ENCODE assay signal across 18 cellular contexts in the genomic region with DNA sequence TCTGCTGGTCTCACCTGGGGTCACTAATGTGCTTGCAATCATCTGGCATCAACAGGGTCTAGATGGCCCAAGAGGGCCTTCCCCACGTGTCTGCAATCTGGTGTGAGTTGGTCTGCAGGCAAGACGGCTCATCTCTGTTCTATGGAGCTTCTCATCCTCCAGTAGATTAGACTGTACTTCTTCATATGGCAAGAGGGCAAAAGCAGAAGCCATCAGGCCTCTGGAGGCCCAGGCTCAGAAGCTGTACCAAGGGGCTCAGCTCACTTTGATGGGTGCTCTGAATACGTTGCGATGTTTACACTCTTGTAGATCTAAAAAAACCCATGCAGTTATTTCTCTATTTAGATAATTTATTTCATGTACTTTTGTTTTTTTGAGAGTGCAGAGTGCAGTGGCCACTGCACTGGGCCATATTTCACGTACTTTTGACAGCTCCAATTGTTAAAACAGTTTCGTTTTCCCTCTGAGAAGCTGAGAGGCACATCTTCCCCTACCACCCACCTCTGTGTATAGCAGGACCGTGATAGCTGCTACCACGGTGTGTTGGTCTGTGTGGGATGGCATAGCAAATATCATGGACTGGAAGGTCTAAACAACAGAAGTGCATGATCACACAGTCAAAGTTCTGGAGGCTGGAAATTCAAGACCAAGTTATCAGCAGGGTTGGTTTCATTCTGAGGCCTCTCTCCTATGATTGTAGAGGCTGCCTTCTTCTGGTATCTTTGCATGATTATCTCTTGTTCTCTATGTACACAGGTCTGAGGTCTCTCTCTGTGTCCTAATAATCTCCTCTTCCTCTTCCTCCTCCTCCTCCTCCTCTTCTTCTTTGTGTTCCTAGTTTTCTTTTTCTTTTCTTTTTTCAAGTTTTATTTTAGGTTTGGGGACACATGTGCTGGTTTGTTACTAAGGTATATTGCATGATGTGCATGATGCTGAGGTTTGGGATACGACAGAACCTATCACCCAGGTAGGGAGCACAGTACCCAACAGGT. TPM values are rescaled to one million over a fixed set of nuclear protein-coding genes. Genes with fewer than 3 reads are reported as not detected.
A peak's percentile ranks its signal among the peaks of the same experiment; 100 is the strongest.
DNase-seq lines count a peak whose midpoint lies in the region; TF ChIP-seq lines count a peak whose summit lies in the region.
"Had no signal": no experiment of that assay in that cellular context is flagged by ENCODE, and none has a peak within 500 bp of the region (broad histone marks: within the 10 kb centered on the region; RNA-seq: fewer than 3 reads in every experiment).

No MANE protein-coding gene starts in this region.

- H4K91ac ChIP-seq in trophoblast cell (ENCODE audit: low read depth, low read length), result no peak overlapping the region

- peak overlapping the region; percentile 36; the same call in 1 of the 2 replicates for H3K27ac ChIP-seq in BLaER1
- H3K27ac ChIP-seq in CD4-positive, alpha-beta memory T cell (ENCODE audit: low read depth, low read length), result no peak overlapping the region
- no peak overlapping the region for H3K27ac ChIP-seq in OCI-LY7 (ENCODE audit: low read depth, low read length, poor library complexity, severe bottlenecking)
- H3K27ac ChIP-seq in trophoblast cell (ENCODE audit: low read depth, low read length), result no peak overlapping the region
- H3K27ac ChIP-seq: C4-2B, esophagus squamous epithelium, heart right ventricle, ovary, stomach had no signal

- H4K20me1 ChIP-seq in BLaER1 (no peaks in the 10 kb centered on the region), OCI-LY7 (ENCODE audit: insufficient read depth, low read length) (no peaks in the 10 kb centered on the region)

- no peaks in the 10 kb centered on the region for H3K79me1 ChIP-seq in trophoblast cell (ENCODE audit: low read length)

- H3K4me1 ChIP-seq in BLaER1 (peaks cover 90% of the 10 kb centered on the region), OCI-LY7 (ENCODE audit: insufficient read depth, low read length, poor library complexity, severe bottlenecking) (peaks cover 22% of the 10 kb centered on the region), trophoblast cell (ENCODE audit: control insufficient read depth in 1 of 2, insufficient read depth in 2 of 2, low read length in 2 of 2) (no peaks in the 10 kb centered on the region)
- H3K4me1 ChIP-seq in CD4-positive, alpha-beta memory T cell (ENCODE audit: insufficient read depth, low read length), result peaks cover 20% of the 10 kb centered on the region

- no peak overlapping the region for H4K8ac ChIP-seq in trophoblast cell (ENCODE audit: low read depth, low read length)

- no peak overlapping the region for H3K14ac ChIP-seq in trophoblast cell (ENCODE audit: low read length)

- no peak overlapping the region for H2BK120ac ChIP-seq in trophoblast cell (ENCODE audit: insufficient read depth, low read length, poor library complexity)

- no peak for DNase-seq in CD4-positive, alpha-beta memory T cell
- DNase-seq in OCI-LY7 (ENCODE audit: low spot score) (peak; percentile 17), immature natural killer cell (peak in 2 of 3 donors; percentile 11 to 19), superior temporal gyrus (ENCODE audit: extremely low spot score) (no peak), trophoblast cell (no peak), KBM-7 (no peak)
- DNase-seq: activated CD4-positive, alpha-beta T cell treated with anti-CD3 and anti-CD28 coated beads, Interleukin-2, amount 50 U/mL, for 1 hour; EL; esophagus squamous epithelium; heart right ventricle; kidney glomerular epithelial cell; NCI-H526 treated with DMSO at 0.1 percent for 48 hours; ovary; small intestine; stomach had no signal

- in situ Hi-C loops in KBM-7 (cut with MboI; ENCODE audit: low pct_unique_long_range_greater_than_20kb, low sequenced_read_pairs), result loop anchor here (10.0 kb wide), 2 partner anchors 110 to 220 kb away; no protein-coding TSS in a partner anchor

- no peak overlapping the region for H3K4me3 ChIP-seq in BLaER1
- H3K4me3 ChIP-seq in CD4-positive, alpha-beta memory T cell (ENCODE audit: low read length in 2 of 2), result no peak overlapping the region
- no peak overlapping the region for H3K4me3 ChIP-seq in OCI-LY7 (ENCODE audit: low read depth, low read length, poor library complexity, severe bottlenecking)
- H3K4me3 ChIP-seq in trophoblast cell (ENCODE audit: low read depth, low read length), result no peak overlapping the region
- H3K4me3 ChIP-seq: esophagus squamous epithelium, heart right ventricle, ovary, stomach had no signal

- POLR2A ChIA-PET in CD4-positive, alpha-beta memory T cell (lab: Charles Lee; ENCODE audit: partially characterized antibody), result interaction anchor here (1.1 kb wide), 1 partner anchor 17 kb away, joined by 3 read pairs; the partner anchor contains the start of gene CITED4
- POLR2A ChIA-PET in OCI-LY7 (lab: Charles Lee), result interaction anchor here (0.8 kb wide), 1 partner anchor 20 kb away, joined by 3 read pairs; no protein-coding TSS in a partner anchor

- intact Hi-C loops in CD4-positive, alpha-beta memory T cell (cut with micrococcal nuclease), result no loop called here
- intact Hi-C loops in OCI-LY7 (cut with micrococcal nuclease; ENCODE audit: unreplicated experiment), result no loop called here

- H3K27me3 Mint-ChIP-seq in CD4-positive, alpha-beta memory T cell, result peaks cover 1 to 3% of the 10 kb centered on the region in 2 donors
- peaks cover 5% of the 10 kb centered on the region in 3 donors for H3K27me3 Mint-ChIP-seq in immature natural killer cell (ENCODE audit: low read depth in 3 of 3)

- no peak overlapping the region for H3K18ac ChIP-seq in trophoblast cell (ENCODE audit: low read length)

- peak overlapping the region; percentile 76 for H3K4me2 ChIP-seq in BLaER1
- peak overlapping the region; percentile 16; the same call in 1 of the 2 replicates for H3K4me2 ChIP-seq in OCI-LY7 (ENCODE audit: low read length)
- no peak overlapping the region for H3K4me2 ChIP-seq in trophoblast cell (ENCODE audit: low read length)

- CTCF ChIA-PET in CD4-positive, alpha-beta memory T cell (lab: Charles Lee; ENCODE audit: partially characterized antibody), result interaction anchor here (1.1 to 8.2 kb wide), 3 partner anchors 8 to 239 kb away, joined by 4 to 180 read pairs (median 5); no protein-coding TSS in a partner anchor
- CTCF ChIA-PET in OCI-LY7 (lab: Charles Lee; ENCODE audit: unreplicated experiment), result interaction anchor here (0.6 kb wide), 1 partner anchor 176 kb away, joined by 3 read pairs; no protein-coding TSS in a partner anchor

- H3K79me2 ChIP-seq in OCI-LY7 (ENCODE audit: insufficient read depth, low read depth, low read length), result no peaks in the 10 kb centered on the region
- no peaks in the 10 kb centered on the region for H3K79me2 ChIP-seq in trophoblast cell (ENCODE audit: control insufficient read depth, insufficient read depth, low read length, poor library complexity)

- H3K36me3 Mint-ChIP-seq in CD4-positive, alpha-beta memory T cell, result no peaks in the 10 kb centered on the region
- peaks cover 0 to 5% (median 5%) of the 10 kb centered on the region in 3 donors for H3K36me3 Mint-ChIP-seq in immature natural killer cell
- H3K36me3 Mint-ChIP-seq: brain had no signal

- H3K36me3 ChIP-seq in BLaER1 (no peaks in the 10 kb centered on the region), OCI-LY7 (ENCODE audit: insufficient read depth, low read length) (no peaks in the 10 kb centered on the region), trophoblast cell (ENCODE audit: control insufficient read depth in 1 of 2, insufficient read depth in 2 of 2, low read length in 2 of 2) (no peaks in the 10 kb centered on the region)
- no peaks in the 10 kb centered on the region for H3K36me3 ChIP-seq in CD4-positive, alpha-beta memory T cell (ENCODE audit: insufficient read depth, low read length)
- H3K36me3 ChIP-seq: esophagus squamous epithelium, heart right ventricle, ovary, stomach had no signal

- H3K4me1 Mint-ChIP-seq in CD4-positive, alpha-beta memory T cell, result peaks cover 17 to 30% (median 23%) of the 10 kb centered on the region in 4 donors
- peaks cover 22 to 33% of the 10 kb centered on the region in 2 donors for H3K4me1 Mint-ChIP-seq in immature natural killer cell

- peaks cover 0 to 4% (median under 1%) of the 10 kb centered on the region in 8 donors for H3K9me3 Mint-ChIP-seq in CD4-positive, alpha-beta memory T cell
- H3K9me3 Mint-ChIP-seq in immature natural killer cell, result no peaks in the 10 kb centered on the region

- TF ChIP-seq CTCF in OCI-LY7 (conservative IDR thresholded peaks at IDR 0.05; ENCODE audit: low read length), result no peak

- H3K27me3 ChIP-seq in BLaER1, result no peaks in the 10 kb centered on the region
- H3K27me3 ChIP-seq in CD4-positive, alpha-beta memory T cell (ENCODE audit: insufficient read depth, low read length), result no peaks in the 10 kb centered on the region
- H3K27me3 ChIP-seq in trophoblast cell (ENCODE audit: insufficient read depth, low read length), result no peaks in the 10 kb centered on the region
- H3K27me3 ChIP-seq: esophagus squamous epithelium, heart right ventricle, ovary, stomach had no signal

- no peak overlapping the region for H2AFZ ChIP-seq in OCI-LY7 (ENCODE audit: low read length)
- no peak overlapping the region for H2AFZ ChIP-seq in trophoblast cell (ENCODE audit: insufficient read depth, low read length, poor library complexity)

- no peak overlapping the region for H3K4ac ChIP-seq in trophoblast cell (ENCODE audit: low read depth, low read length)

- no peak overlapping the region for H3K9ac ChIP-seq in BLaER1
- H3K9ac ChIP-seq in trophoblast cell (ENCODE audit: low read length), result no peak overlapping the region

- H3K4me3 Mint-ChIP-seq in CD4-positive, alpha-beta memory T cell, result peak overlapping the region in 7 of 8 donors; percentile 22 to 84 (median 69)
- peak overlapping the region; percentile 60 to 78 (median 69) for H3K4me3 Mint-ChIP-seq in immature natural killer cell
- H3K4me3 Mint-ChIP-seq: brain had no signal

- whole genome bisulfite sequencing in trophoblast cell (ENCODE audit: extremely low coverage, insufficient coverage, insufficient read length), result no CpG with 5 or more reads among the region's 9 CpGs

- H3K23ac ChIP-seq in trophoblast cell (ENCODE audit: low read length), result no peak overlapping the region

- H2BK5ac ChIP-seq in trophoblast cell (ENCODE audit: low read depth, low read length, poor library complexity), result no peak overlapping the region

- no TSS peak for BruUV-seq in OCI-LY7 (replicated peaks; lab: Mats Ljungman, UMichigan)

- no peaks in the 10 kb centered on the region for H3K9me3 ChIP-seq in BLaER1
- no peaks in the 10 kb centered on the region for H3K9me3 ChIP-seq in CD4-positive, alpha-beta memory T cell (ENCODE audit: control insufficient read depth in 1 of 2, low read length in 2 of 2)
- no peaks in the 10 kb centered on the region for H3K9me3 ChIP-seq in OCI-LY7 (ENCODE audit: low read length)
- no peaks in the 10 kb centered on the region for H3K9me3 ChIP-seq in trophoblast cell (ENCODE audit: insufficient read depth, low read depth, low read length)
- H3K9me3 ChIP-seq: ovary had no signal

- no peaks in the 10 kb centered on the region for H3K9me2 ChIP-seq in OCI-LY7 (ENCODE audit: insufficient read depth, low read length)

- peak overlapping the region in 6 of 7 donors; percentile 25 to 92 (median 57) for H3K27ac Mint-ChIP-seq in CD4-positive, alpha-beta memory T cell
- peak overlapping the region; percentile 67 to 91 (median 80) for H3K27ac Mint-ChIP-seq in immature natural killer cell

- H2BK12ac ChIP-seq in trophoblast cell (ENCODE audit: low read length), result no peak overlapping the region

- H2AK5ac ChIP-seq in trophoblast cell (ENCODE audit: low read length), result no peak overlapping the region

- H4K12ac ChIP-seq in trophoblast cell (ENCODE audit: low read depth, low read length), result no peak overlapping the region

RNA-seq across cellular contexts. Expression of gene CITED4, which starts 17.0 kb away (rescaled TPM):
- total RNA-seq in CD4-positive, alpha-beta memory T cell, result 1 to 10 TPM; 8.1 to 8.4 TPM
- 10 to 100 TPM; 12.0 to 20.1 TPM for polyA plus RNA-seq in CD4-positive, alpha-beta memory T cell
- 2.0 TPM in 1 of 2 replicates, not detected in the other for total RNA-seq in OCI-LY7 (2014; rRNA removed; shearing (Covaris generic))
- not detected in 2 replicates for total RNA-seq in OCI-LY7 (2022)
- polyA plus RNA-seq in immature natural killer cell, result 1 to 10 TPM; 2.1 to 3.5 (median 2.7) TPM
- polyA plus RNA-seq in trophoblast cell (2013), result 2.7 and 3.4 TPM in 2 replicates

Comparison
In these comparisons a context has a peak if more than half of its experiments do, and no peak if none do; other contexts are left out.
1. DNase-seq: peak in OCI-LY7 (single experiment) and immature natural killer cell (2 of 3); none in CD4-positive, alpha-beta memory T cell (0 of 5), superior temporal gyrus (single experiment), trophoblast cell (0 of 2) and KBM-7 (single experiment).